Comparison of ENCODE assay signal across 2 cellular contexts in genomic region chr9:27192291-27192960, GRCh38.
TF ChIP-seq lines count a peak whose summit lies in the region.

No MANE protein-coding gene starts in this region.

TF ChIP-seq in SK-N-SH treated with all-trans-retinoic acid at 6 μM for 48 hours, 23 proteins besides CTCF, POLR2A, EP300 and RAD21 (continued from another document):
- TF ChIP-seq POU6F1 (CRISPR knock-in tag; IDR thresholded peaks at IDR 0.05; ENCODE audit: borderline replicate concordance, low read depth), result no peak
- TF ChIP-seq ZFP3 (CRISPR knock-in tag; IDR thresholded peaks at IDR 0.05), result no peak
- TF ChIP-seq ZNF8 (CRISPR knock-in tag; IDR thresholded peaks at IDR 0.05), result no peak
- TF ChIP-seq ZFP30 (CRISPR knock-in tag; IDR thresholded peaks at IDR 0.05), result no peak
- TF ChIP-seq TOX (CRISPR knock-in tag; IDR thresholded peaks at IDR 0.05; ENCODE audit: borderline replicate concordance), result no peak; the same call in 1 of the 2 replicates
- no peak for TF ChIP-seq ISL1 (CRISPR knock-in tag; IDR thresholded peaks at IDR 0.05)
- TF ChIP-seq ARNTL (CRISPR knock-in tag; IDR thresholded peaks at IDR 0.05; ENCODE audit: borderline replicate concordance, low read depth), result no peak
- TF ChIP-seq GLIS3 (CRISPR knock-in tag; IDR thresholded peaks at IDR 0.05), result no peak
- no peak for TF ChIP-seq BACH2 (CRISPR knock-in tag; IDR thresholded peaks at IDR 0.05; ENCODE audit: borderline replicate concordance)
- TF ChIP-seq ZNF70 (CRISPR knock-in tag; IDR thresholded peaks at IDR 0.05), result no peak
- no peak for TF ChIP-seq ZNF565 (CRISPR knock-in tag; conservative IDR thresholded peaks at IDR 0.05; ENCODE audit: low read depth)

TF ChIP-seq in SK-N-SH, 30 proteins besides CTCF, POLR2A, EP300 and RAD21 (continued from another document):
- TF ChIP-seq TAF1 (IDR thresholded peaks at IDR 0.05; ENCODE audit: borderline replicate concordance, low read depth, low read length) (no peak), FOSL2 (IDR thresholded peaks at IDR 0.05; ENCODE audit: borderline replicate concordance, low read depth) (no peak), RXRA (IDR thresholded peaks at IDR 0.05; ENCODE audit: borderline replicate concordance, low read depth) (no peak), CHD2 (IDR thresholded peaks at IDR 0.05; ENCODE audit: low read length, partially characterized antibody) (no peak), FOXM1 (IDR thresholded peaks at IDR 0.05; ENCODE audit: low read depth) (no peak), RCOR1 (IDR thresholded peaks at IDR 0.05; ENCODE audit: low read length) (no peak), REST (IDR thresholded peaks at IDR 0.05; ENCODE audit: low read depth, low read length) (no peak)
TF ChIP-seq in SK-N-SH: peak in this region for 0.
